1 cellular context compared by ENCODE assay signal in genomic region chr13:67841071-67841470, GRCh38.
TF ChIP-seq lines count a peak whose summit lies in the region.

No MANE protein-coding gene starts in this region.

TF ChIP-seq in K562, 482 proteins besides CTCF, POLR2A, EP300 and RAD21 (continued from another document):
- TF ChIP-seq MLLT1 (IDR thresholded peaks at IDR 0.05): no peak
- no peak for TF ChIP-seq STAG1 (CRISPR knock-in tag; IDR thresholded peaks at IDR 0.05; ENCODE audit: borderline replicate concordance)
- TF ChIP-seq GABPB1 (CRISPR knock-in tag; IDR thresholded peaks at IDR 0.05): no peak
- no peak for TF ChIP-seq THAP7 (CRISPR knock-in tag; IDR thresholded peaks at IDR 0.05)
- no peak for TF ChIP-seq C11orf30 (IDR thresholded peaks at IDR 0.05; ENCODE audit: low read depth)
- no peak for TF ChIP-seq ZNF280B (CRISPR knock-in tag; IDR thresholded peaks at IDR 0.05)
- TF ChIP-seq BRCA1 (IDR thresholded peaks at IDR 0.05): no peak
- TF ChIP-seq BRCA1 (CRISPR knock-in tag; IDR thresholded peaks at IDR 0.05): no peak
- TF ChIP-seq ZNF764 (CRISPR knock-in tag; IDR thresholded peaks at IDR 0.05; ENCODE audit: low read depth): no peak
- TF ChIP-seq BRF1 (IDR thresholded peaks at IDR 0.05; ENCODE audit: borderline replicate concordance, extremely low read depth, insufficient read length): no peak
- no peak for TF ChIP-seq AFF1 (IDR thresholded peaks at IDR 0.05; ENCODE audit: low read depth in 1 of 2, partially characterized antibody in 2 of 2)
- TF ChIP-seq SIN3B (IDR thresholded peaks at IDR 0.05; ENCODE audit: low read depth): no peak
- no peak for TF ChIP-seq VEZF1 (CRISPR knock-in tag; IDR thresholded peaks at IDR 0.05)
